Comparison of ENCODE assay signal across 11 cellular contexts in genomic region chr13:102395174-102395573, GRCh38. TPM values are rescaled to one million over a fixed set of nuclear protein-coding genes. Genes with fewer than 3 reads are reported as not detected.
A peak's percentile ranks its signal among the peaks of the same experiment; 100 is the strongest.
DNase-seq lines count a peak whose midpoint lies in the region; ATAC-seq, FAIRE-seq and TF ChIP-seq lines count a peak whose summit lies in the region.
"Had no signal": no experiment of that assay in that cellular context is flagged by ENCODE, and none has a peak within 500 bp of the region (broad histone marks: within the 10 kb centered on the region; RNA-seq: fewer than 3 reads in every experiment).

No MANE protein-coding gene starts in this region.

- no peak for DNase-seq in activated CD4-positive, alpha-beta T cell treated with anti-CD3 and anti-CD28 coated beads for 36 hours
- DNase-seq in activated CD4-positive, alpha-beta T cell treated with anti-CD3 and anti-CD28 coated beads for 4 hours: no peak
- DNase-seq in activated naive CD8-positive, alpha-beta T cell treated with anti-CD3 and anti-CD28 coated beads, Interleukin-2, amount 10 ng/mL, durations not matched to agents 7 days and 5 days: no peak
- DNase-seq in keratinocyte (ENCODE audit: low read depth, low spot score) (no peak), suprapubic skin (ENCODE audit: low spot score in 2 of 2) (no peak), LoVo (ENCODE audit: low spot score) (no peak), brain microvascular endothelial cell (no peak)
- DNase-seq: PC-3 had no signal

- CTCF ChIA-PET in activated CD4-positive, alpha-beta T cell treated with anti-CD3 and anti-CD28 coated beads for 36 hours (lab: Charles Lee): interaction anchor here (0.6 to 1.4 kb wide), 2 partner anchors 161 to 496 kb away, joined by 3 read pairs; no protein-coding TSS in a partner anchor

- peaks cover 15% of the 10 kb centered on the region for H3K27me3 Mint-ChIP-seq in activated CD4-positive, alpha-beta T cell treated with anti-CD3 and anti-CD28 coated beads for 36 hours
- peaks cover 23% of the 10 kb centered on the region for H3K27me3 Mint-ChIP-seq in activated naive CD8-positive, alpha-beta T cell treated with anti-CD3 and anti-CD28 coated beads, Interleukin-2, amount 10 ng/mL, durations not matched to agents 7 days and 5 days

- TF ChIP-seq CTCF in keratinocyte (optimal IDR thresholded peaks at IDR 0.05 in 1 of 3, IDR thresholded peaks at IDR 0.05 in 1 of 3, conservative IDR thresholded peaks at IDR 0.05 in 1 of 3; ENCODE audit: extremely low read depth in 1 of 3, insufficient read depth in 2 of 3, low read length in 3 of 3): no peak
- no peak for TF ChIP-seq CTCF in suprapubic skin (IDR thresholded peaks at IDR 0.05)
- no peak for TF ChIP-seq CTCF in brain microvascular endothelial cell (IDR thresholded peaks at IDR 0.05; ENCODE audit: low read depth, low read length, missing control alignments)

- H3K4me2 ChIP-seq in keratinocyte (ENCODE audit: control insufficient read depth, extremely low read depth, insufficient read depth, low read depth, low read length): peak overlapping the region; percentile 88

- no peaks in the 10 kb centered on the region for H3K9me3 ChIP-seq in keratinocyte (ENCODE audit: control insufficient read depth, low read depth, low read length)
- no peaks in the 10 kb centered on the region for H3K9me3 ChIP-seq in suprapubic skin

- 87% methylated on average over 10 of the region's 10 CpGs for WGBS in suprapubic skin

- peaks cover 9% of the 10 kb centered on the region for H3K4me1 ChIP-seq in keratinocyte (ENCODE audit: control insufficient read depth, extremely low read depth, insufficient read depth, low read length)
- peaks cover 23% of the 10 kb centered on the region for H3K4me1 ChIP-seq in suprapubic skin

- H4K20me1 ChIP-seq in keratinocyte (ENCODE audit: control insufficient read depth, extremely low read depth, insufficient read depth, low read length): no peaks in the 10 kb centered on the region

- no peaks in the 10 kb centered on the region for H3K9me1 ChIP-seq in keratinocyte (ENCODE audit: control insufficient read depth, extremely low read depth, insufficient read depth, low read length)

- H3K4me3 ChIP-seq in keratinocyte (ENCODE audit: control insufficient read depth in 2 of 3, extremely low read depth in 1 of 3, insufficient read depth in 2 of 3, low read depth in 1 of 3, low read length in 3 of 3) (peak overlapping the region in 2 of 3 experiments; percentile 66 to 83), suprapubic skin (peak overlapping the region; percentile 87), brain microvascular endothelial cell (ENCODE audit: low read depth, low read length) (no peak overlapping the region)

- POLR2A ChIA-PET in activated CD4-positive, alpha-beta T cell treated with anti-CD3 and anti-CD28 coated beads for 36 hours (lab: Charles Lee): interaction anchor here (0.7 kb wide), 1 partner anchor 62 kb away, joined by 4 read pairs; no protein-coding TSS in a partner anchor
- POLR2A ChIA-PET in activated naive CD8-positive, alpha-beta T cell treated with anti-CD3 and anti-CD28 coated beads, Interleukin-2, amount 10 ng/mL, durations not matched to agents 7 days and 5 days (lab: Charles Lee): interaction anchor here (1.3 kb wide), 1 partner anchor 1721 kb away, joined by 3 read pairs; the partner anchor contains the start of gene TMTC4

- TF ChIP-seq POLR2A in suprapubic skin (IDR thresholded peaks at IDR 0.05): no peak

- peaks cover 9% of the 10 kb centered on the region for H3K27me3 ChIP-seq in keratinocyte (ENCODE audit: control insufficient read depth, extremely low read depth, insufficient read depth, low read length)
- peaks cover 4% of the 10 kb centered on the region for H3K27me3 ChIP-seq in suprapubic skin
- H3K27me3 ChIP-seq in brain microvascular endothelial cell (replicated peaks): no peaks in the 10 kb centered on the region

- TF ChIP-seq EP300 in suprapubic skin (IDR thresholded peaks at IDR 0.05): no peak

- dilution Hi-C loops in keratinocyte (cut with MboI; ENCODE audit: extremely low pct_ligation_motif_present, low sequenced_read_pairs): no loop called here

- intact Hi-C loops in activated CD4-positive, alpha-beta T cell treated with anti-CD3 and anti-CD28 coated beads for 36 hours (cut with DNase I, micrococcal nuclease): loop anchor here (2.0 to 10.0 kb wide), 4 partner anchors 62 to 450 kb away; partner anchors contain the start of genes TEX30 (in 2 of the 2) and ERCC5 (in 1 of the 2)

- no peak for ATAC-seq in activated CD4-positive, alpha-beta T cell treated with anti-CD3 and anti-CD28 coated beads for 36 hours
- ATAC-seq in activated naive CD8-positive, alpha-beta T cell treated with anti-CD3 and anti-CD28 coated beads, Interleukin-2, amount 10 ng/mL, durations not matched to agents 7 days and 5 days (ENCODE audit: low read depth): no peak
- no peak for ATAC-seq in GM19328 (IDR thresholded peaks at IDR 0.05; ENCODE audit: unreplicated experiment)
- ATAC-seq: PC-3 had no signal

- H3K27ac ChIP-seq in keratinocyte (ENCODE audit: control insufficient read depth, insufficient read depth, low read length) (no peak overlapping the region), suprapubic skin (peak overlapping the region; percentile 80), brain microvascular endothelial cell (no peak overlapping the region)
- H3K27ac ChIP-seq: C4-2B had no signal

- peaks cover 2% of the 10 kb centered on the region for H3K9me3 Mint-ChIP-seq in activated CD4-positive, alpha-beta T cell treated with anti-CD3 and anti-CD28 coated beads for 36 hours (ENCODE audit: low read depth)
- no peaks in the 10 kb centered on the region for H3K9me3 Mint-ChIP-seq in activated naive CD8-positive, alpha-beta T cell treated with anti-CD3 and anti-CD28 coated beads, Interleukin-2, amount 10 ng/mL, durations not matched to agents 7 days and 5 days

- H2AFZ ChIP-seq in keratinocyte (ENCODE audit: control insufficient read depth, low read length): no peak overlapping the region

- peaks cover 3% of the 10 kb centered on the region for H3K36me3 Mint-ChIP-seq in activated CD4-positive, alpha-beta T cell treated with anti-CD3 and anti-CD28 coated beads for 36 hours (ENCODE audit: low read depth)
- H3K36me3 Mint-ChIP-seq in activated naive CD8-positive, alpha-beta T cell treated with anti-CD3 and anti-CD28 coated beads, Interleukin-2, amount 10 ng/mL, durations not matched to agents 7 days and 5 days: no peaks in the 10 kb centered on the region

- H3K4me1 Mint-ChIP-seq in activated CD4-positive, alpha-beta T cell treated with anti-CD3 and anti-CD28 coated beads for 36 hours: peaks cover 25% of the 10 kb centered on the region
- peaks cover 20% of the 10 kb centered on the region for H3K4me1 Mint-ChIP-seq in activated naive CD8-positive, alpha-beta T cell treated with anti-CD3 and anti-CD28 coated beads, Interleukin-2, amount 10 ng/mL, durations not matched to agents 7 days and 5 days

- H3K4me3 Mint-ChIP-seq in activated CD4-positive, alpha-beta T cell treated with anti-CD3 and anti-CD28 coated beads for 36 hours: peak overlapping the region; percentile 82
- peak overlapping the region; percentile 87 for H3K4me3 Mint-ChIP-seq in activated naive CD8-positive, alpha-beta T cell treated with anti-CD3 and anti-CD28 coated beads, Interleukin-2, amount 10 ng/mL, durations not matched to agents 7 days and 5 days

- H3K36me3 ChIP-seq in keratinocyte (ENCODE audit: control insufficient read depth in 2 of 2, extremely low read depth in 1 of 2, insufficient read depth in 2 of 2, low read length in 2 of 2): no peaks in the 10 kb centered on the region
- no peaks in the 10 kb centered on the region for H3K36me3 ChIP-seq in suprapubic skin
- H3K36me3 ChIP-seq in brain microvascular endothelial cell (replicated peaks): no peaks in the 10 kb centered on the region

- H3K27ac Mint-ChIP-seq in activated CD4-positive, alpha-beta T cell treated with anti-CD3 and anti-CD28 coated beads for 36 hours: peak overlapping the region; percentile 77
- H3K27ac Mint-ChIP-seq in activated naive CD8-positive, alpha-beta T cell treated with anti-CD3 and anti-CD28 coated beads, Interleukin-2, amount 10 ng/mL, durations not matched to agents 7 days and 5 days: peak overlapping the region; percentile 83

- no peak for FAIRE-seq in keratinocyte (lab: Jason Lieb, UNC)
- FAIRE-seq: endometrium had no signal

- in situ Hi-C loops in brain microvascular endothelial cell (cut with HindIII; ENCODE audit: low pct_ligation_motif_present, low sequenced_read_pairs): no loop called here

- no peaks in the 10 kb centered on the region for H3K79me2 ChIP-seq in keratinocyte (ENCODE audit: control insufficient read depth, insufficient read depth, low read length)

- H3K9ac ChIP-seq in keratinocyte (ENCODE audit: control insufficient read depth, extremely low read depth, insufficient read depth, low read length): no peak overlapping the region

RNA-seq across cellular contexts. Expression of gene FGF14, which starts 6.7 kb away (rescaled TPM):
- not detected for total RNA-seq in activated CD4-positive, alpha-beta T cell treated with anti-CD3 and anti-CD28 coated beads for 36 hours
- total RNA-seq in activated naive CD8-positive, alpha-beta T cell treated with anti-CD3 and anti-CD28 coated beads, Interleukin-2, amount 10 ng/mL, durations not matched to agents 7 days and 5 days: under 1 TPM in 1 of 2 experiments, not detected in 1; 0.03 TPM
- under 0.01 to 0.09 TPM in 2 of 3 replicates, not detected in the other for polyA plus RNA-seq in keratinocyte
- not detected for polyA plus RNA-seq in keratinocyte (2011; ENCODE audit: low read depth)
- 0.03 and 0.07 TPM in 2 replicates for polyA plus RNA-seq in keratinocyte (2011; cell fraction: cytosol; rRNA removed)
- not detected in 2 replicates for polyA plus RNA-seq in keratinocyte (2011; cell fraction: nucleus; rRNA removed)
- 0.02 TPM in 1 of 2 replicates, not detected in the other for polyA plus RNA-seq in keratinocyte (2012; ENCODE audit: low replicate concordance)
- not detected in 3 replicates for polyA minus RNA-seq in keratinocyte
- polyA minus RNA-seq in keratinocyte (2011; cell fraction: cytosol; rRNA and poly(A)+ RNA removed): not detected
- polyA minus RNA-seq in keratinocyte (2011; cell fraction: nucleus; rRNA and poly(A)+ RNA removed): not detected in 2 replicates
- total RNA-seq in suprapubic skin: 1 to 10 TPM in 1 of 4 donors, under 1 TPM in 3; 0.08 to 1.4 (median 0.22) TPM
- total RNA-seq: PC-3 had no signal
